In genomic region chr3:156171517-156172267, GRCh38 we compare ENCODE assay signal across 16 cellular contexts. TPM values are rescaled to one million over a fixed set of nuclear protein-coding genes. Genes with fewer than 3 reads are reported as not detected.
DNase-seq lines count a peak whose midpoint lies in the region; ATAC-seq and TF ChIP-seq lines count a peak whose summit lies in the region.
"Had no signal": no experiment of that assay in that cellular context is flagged by ENCODE, and none has a peak within 500 bp of the region (broad histone marks: within the 10 kb centered on the region; RNA-seq: fewer than 3 reads in every experiment).

No MANE protein-coding gene starts in this region.

- ATAC-seq in omental fat pad (ENCODE audit: low FRiP score) (no peak), GM21717 (IDR thresholded peaks at IDR 0.05; ENCODE audit: unreplicated experiment) (no peak)
- ATAC-seq: GM23338 had no signal

- peak overlapping the region; percentile 64 for H3K27ac ChIP-seq in VCaP
- H3K27ac ChIP-seq: PC-9 had no signal

- TF ChIP-seq CTCF in VCaP (conservative IDR thresholded peaks at IDR 0.05) (peak; percentile 46), omental fat pad (IDR thresholded peaks at IDR 0.05) (no peak)

- DNase-seq in NCI-H2227 (lab: John Stamatoyannopoulos, UW; ENCODE audit: unreplicated experiment): peak; percentile 12
- DNase-seq in NCI-H2227 treated with DMSO at 0.1 percent for 48 hours (lab: John Stamatoyannopoulos, UW): no peak
- peak; percentile 74 for DNase-seq in DMS79 (lab: John Stamatoyannopoulos, UW)
- peak; percentile 23 for DNase-seq in NCI-H128 (lab: John Stamatoyannopoulos, UW; ENCODE audit: unreplicated experiment)
- no peak for DNase-seq in NOMO-1 treated with DMSO at 0.1 percent for 48 hours (lab: John Stamatoyannopoulos, UW; ENCODE audit: unreplicated experiment)
- DNase-seq in omental fat pad (ENCODE audit: low spot score): no peak
- DNase-seq: AML-193; Calu3; CD4-positive, alpha-beta T cell; NCI-H187; NCI-H446 treated with DMSO at 0.1 percent for 48 hours; PC-9; T-helper 1 cell had no signal

RNA-seq across cellular contexts. Expression of gene KCNAB1, which starts 51.3 kb away (rescaled TPM):
- total RNA-seq in omental fat pad: 10 to 100 TPM in 1 of 4 donors, 1 to 10 TPM in 3; 2.2 to 12.6 (median 5.7) TPM

Comparison
In these comparisons a context has a peak if more than half of its experiments do, and no peak if none do; other contexts are left out.
1. DNase-seq: peak in NCI-H2227 (single experiment), DMS79 (single experiment) and NCI-H128 (single experiment); none in NCI-H2227 treated with DMSO at 0.1 percent for 48 hours (single experiment), NOMO-1 treated with DMSO at 0.1 percent for 48 hours (single experiment) and omental fat pad (single experiment).